19 cellular contexts compared by ENCODE assay signal in the genomic region with DNA sequence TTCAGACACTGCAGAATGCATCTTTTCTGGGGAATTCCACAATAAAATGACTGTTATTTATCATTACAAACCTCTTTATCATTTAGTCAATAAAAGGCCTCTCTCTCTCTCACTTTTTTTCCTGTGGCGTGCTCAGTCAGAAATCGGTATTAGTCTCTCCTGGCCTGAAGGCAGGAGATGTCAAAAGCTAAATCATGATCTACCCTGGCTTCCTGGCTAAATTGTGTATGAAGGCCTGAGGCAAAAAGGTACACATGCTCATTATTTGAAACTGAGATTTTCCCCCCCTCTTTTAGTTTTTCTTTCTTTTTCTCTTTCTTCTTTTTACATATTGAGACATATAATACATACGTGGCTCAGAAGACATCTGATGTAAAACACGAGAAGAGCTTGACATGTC.
"Had no signal": no experiment of that assay in that cellular context is flagged by ENCODE, and none has a peak within 500 bp of the region (broad histone marks: within the 10 kb centered on the region; RNA-seq: fewer than 3 reads in every experiment).

No MANE protein-coding gene starts in this region.

- H3K4me3 ChIP-seq: SJSA1 had no signal

- ATAC-seq: SK-N-SH treated with all-trans-retinoic acid at 6 μM for 48 hours had no signal

- H3K4me1 ChIP-seq: SJSA1 had no signal

- H3K9me3 ChIP-seq: SJSA1 had no signal

- H3K27ac ChIP-seq: SJSA1 had no signal

- H3K27me3 ChIP-seq: SJSA1 had no signal

- DNase-seq: KBM-7, MM.1S, MV-4-11, NCI-H1092 treated with DMSO at 0.1 percent for 48 hours, NCI-H1436, NCI-H187, NCI-H2029, NCI-H2081 treated with DMSO at 0.1 percent for 48 hours, NCI-H2171, NCI-H524, NCI-H526 treated with DMSO at 0.1 percent for 48 hours, NCI-H748 treated with DMSO at 0.1 percent for 48 hours, Right ventricle myocardium superior, RPMI8226, SIG-M5, T-helper 1 cell had no signal

- FAIRE-seq: RCC 7860 had no signal

- H3K36me3 ChIP-seq: SJSA1 had no signal
